Comparison of ENCODE assay signal across 8 cellular contexts in genomic region chr3:158801696-158802398, GRCh38. TPM values are rescaled to one million over a fixed set of nuclear protein-coding genes. Genes with fewer than 3 reads are reported as not detected.
DNase-seq lines count a peak whose midpoint lies in the region; ATAC-seq and TF ChIP-seq lines count a peak whose summit lies in the region.

Gene MFSD1 (plus strand): TSS chr3:158802054. CDS start chr3:158802153, 99 bp downstream.

- H3K36me3 Mint-ChIP-seq in activated B cell treated with CpG ODN at 0.5 μM for 24 hours (ENCODE audit: low read depth): peaks cover 23% of the 10 kb centered on the region
- peaks cover 0 to 5% (median 2%) of the 10 kb centered on the region in 3 donors for H3K36me3 Mint-ChIP-seq in immature natural killer cell

- peak within 1 kb of the TSS; percentile 78 to 84 for H3K4me3 ChIP-seq in cardiac fibroblast (replicated peaks in 1 of 2; ENCODE audit: low read depth in 2 of 2, low read length in 2 of 2)

- CTCF ChIA-PET in activated B cell treated with CpG ODN at 0.5 μM for 24 hours (lab: Charles Lee): interaction anchor here (0.8 to 2.8 kb wide), 7 partner anchors 10 to 158 kb away, joined by 3 to 12 read pairs (median 4); partner anchors contain the start of gene GFM1

- no peak for TF ChIP-seq CTCF in activated B cell treated with CpG ODN at 0.5 μM for 24 hours (IDR thresholded peaks at IDR 0.05)
- TF ChIP-seq CTCF in cardiac fibroblast (IDR thresholded peaks at IDR 0.05; ENCODE audit: low read depth, low read length): no peak

- peak within 1 kb of the TSS; percentile 94 for H3K4me3 Mint-ChIP-seq in activated B cell treated with CpG ODN at 0.5 μM for 24 hours
- peak within 1 kb of the TSS; percentile 88 to 91 (median 90) for H3K4me3 Mint-ChIP-seq in immature natural killer cell

- H3K27ac Mint-ChIP-seq in activated B cell treated with CpG ODN at 0.5 μM for 24 hours: peak within 1 kb of the TSS; percentile 87
- peak within 1 kb of the TSS; percentile 66 to 91 (median 87) for H3K27ac Mint-ChIP-seq in immature natural killer cell

- H3K9me3 Mint-ChIP-seq in activated B cell treated with CpG ODN at 0.5 μM for 24 hours (no peaks in the 10 kb centered on the region), immature natural killer cell (no peaks in the 10 kb centered on the region)

- intact Hi-C loops in activated B cell treated with CpG ODN at 0.5 μM for 24 hours (cut with micrococcal nuclease): loop anchor here (1.0 to 10.0 kb wide), 9 partner anchors 130 to 1955 kb away; partner anchors contain the start of genes CCNL1, IFT80, KPNA4 and LXN

- peaks cover 37% of the 10 kb centered on the region for H3K4me1 Mint-ChIP-seq in activated B cell treated with CpG ODN at 0.5 μM for 24 hours
- peaks cover 22 to 44% of the 10 kb centered on the region in 2 donors for H3K4me1 Mint-ChIP-seq in immature natural killer cell

- DNase-seq in AG08396 (ENCODE audit: low spot score) (peak; percentile 94), NCI-H345 (lab: John Stamatoyannopoulos, UW) (peak; percentile 78), activated B cell treated with CpG ODN at 0.5 μM for 24 hours (peak; percentile 82), cardiac fibroblast (ENCODE audit: low read depth in 2 of 2) (peak; percentile 92 to 94), immature natural killer cell (peak; percentile 87 to 88 (median 88)), smooth muscle cell of the brain vasculature (ENCODE audit: low read depth, low spot score) (peak; percentile 64)

- ATAC-seq in GM19023 (IDR thresholded peaks at IDR 0.05; ENCODE audit: unreplicated experiment): peak; percentile 98
- peak; percentile 99 for ATAC-seq in HG03196 (IDR thresholded peaks at IDR 0.05; ENCODE audit: unreplicated experiment)
- peak; percentile 89 for ATAC-seq in activated B cell treated with CpG ODN at 0.5 μM for 24 hours (ENCODE audit: low read depth)

- POLR2A ChIA-PET in activated B cell treated with CpG ODN at 0.5 μM for 24 hours (lab: Charles Lee): interaction anchor here (0.7 to 2.9 kb wide), 7 partner anchors 10 to 1648 kb away, joined by 3 to 25 read pairs (median 4); partner anchors contain the start of genes GFM1, RSRC1 and TRIM59

- H3K27me3 Mint-ChIP-seq in activated B cell treated with CpG ODN at 0.5 μM for 24 hours (no peaks in the 10 kb centered on the region), immature natural killer cell (ENCODE audit: low read depth in 3 of 3) (peaks cover 0 to 16% (median 4%) of the 10 kb centered on the region in 3 donors)

RNA-seq across cellular contexts. Expression of gene MFSD1, which starts in this region (rescaled TPM):
- 36.8 and 41.6 TPM in 2 replicates for total RNA-seq in activated B cell treated with CpG ODN at 0.5 μM for 24 hours
- polyA plus RNA-seq in immature natural killer cell: 100 to 1,000 TPM in 1 of 3 donors, 10 to 100 TPM in 2; 55.4 to 139 (median 61.8) TPM

Comparison
In these comparisons a context has a peak if more than half of its experiments do, and no peak if none do; other contexts are left out.
1. Peak in every context shown above with its lines: DNase-seq, ATAC-seq and H3K4me3 ChIP-seq.